ENCODE assay signal across 8 cellular contexts in the genomic region with DNA sequence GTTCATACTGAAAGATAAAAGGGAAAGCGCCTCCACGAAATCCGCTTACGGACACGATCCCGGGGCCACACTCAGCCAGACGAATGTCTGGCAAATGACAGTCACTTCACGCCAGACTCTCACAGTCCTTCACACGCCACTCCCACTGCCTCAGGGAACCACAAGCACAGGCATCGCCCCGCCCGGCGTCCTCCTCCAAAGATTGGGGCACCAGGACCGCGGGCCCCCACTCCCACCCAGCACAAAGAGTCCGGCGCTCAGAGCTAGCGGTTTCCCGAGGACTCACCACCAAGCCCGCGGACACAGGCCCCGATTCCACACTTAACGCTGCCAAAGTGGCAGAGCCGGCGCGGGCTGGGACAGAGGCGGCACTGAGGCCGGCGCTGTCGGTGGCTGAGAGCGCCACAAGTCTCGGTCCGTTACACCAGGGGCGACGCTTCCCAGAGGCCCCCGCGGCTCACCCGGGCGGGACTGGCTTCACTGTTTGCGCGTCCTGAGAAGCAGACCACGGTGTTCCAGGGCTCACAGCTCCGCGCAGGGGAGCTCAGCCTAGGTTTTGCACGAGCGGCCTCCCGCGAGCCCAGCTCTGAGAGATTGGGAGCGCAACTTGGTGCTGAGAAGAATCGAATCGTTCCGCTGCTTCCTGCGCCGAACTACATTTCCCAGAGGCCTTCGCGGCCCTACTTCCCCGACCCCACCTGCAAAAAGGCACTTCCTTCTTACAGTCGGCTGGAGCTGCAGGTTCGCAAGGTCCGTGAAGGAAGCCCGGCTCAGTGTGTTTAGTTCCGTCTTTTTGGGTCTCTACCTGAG. TPM values are rescaled to one million over a fixed set of nuclear protein-coding genes. Genes with fewer than 3 reads are reported as not detected.
DNase-seq lines count a peak whose midpoint lies in the region; ATAC-seq, FAIRE-seq and TF ChIP-seq lines count a peak whose summit lies in the region.

ZNF569 (minus strand) TSS at position 647 of the 810 bp plus-strand sequence. CDS start 22,523 bp downstream, outside the sequence.

- no peak within 1 kb of the TSS; the same call in 1 of the 2 replicates for H3K27ac Mint-ChIP-seq in GM23338

- H3K79me2 ChIP-seq in GM23338 (replicated peaks; ENCODE audit: insufficient read depth), result no peaks in the 10 kb centered on the region; the same call in 1 of the 2 replicates

- TF ChIP-seq CTCF in GM23338 (conservative IDR thresholded peaks at IDR 0.05; ENCODE audit: low read depth in 2 of 2) (no peak), LNCaP clone FGC (IDR thresholded peaks at IDR 0.05; ENCODE audit: control insufficient read depth, extremely low read depth, insufficient read depth) (no peak)

- no peaks in the 10 kb centered on the region for H3K9me2 ChIP-seq in GM23338 (ENCODE audit: insufficient read depth)

- peak; percentile 77 for ATAC-seq in GM23338

- H3K4me3 ChIP-seq in GM23338, result peak within 1 kb of the TSS; percentile 99
- peak within 1 kb of the TSS; percentile 61 for H3K4me3 ChIP-seq in LNCaP clone FGC (ENCODE audit: low read depth, low read length)
- peak within 1 kb of the TSS; percentile 58 for H3K4me3 ChIP-seq in neuron (ENCODE audit: low read length)

- no peak for FAIRE-seq in frontal cortex (lab: Jason Lieb, UNC)

- H2AFZ ChIP-seq in GM23338 (peak within 1 kb of the TSS; percentile 100), neuron (ENCODE audit: low read depth, low read length) (peak within 1 kb of the TSS; percentile 83)

- H3K4me2 ChIP-seq in GM23338, result peak within 1 kb of the TSS; percentile 97

- H3F3A ChIP-seq in GM23338 (replicated peaks; ENCODE audit: low read depth), result no peaks in the 10 kb centered on the region

- peak within 1 kb of the TSS; percentile 98 for H3K4me3 Mint-ChIP-seq in GM23338

- H3K9me3 Mint-ChIP-seq in GM23338, result no peaks in the 10 kb centered on the region; the same call in 2 of the 3 replicates

- H3K4me1 ChIP-seq in GM23338 (ENCODE audit: insufficient read depth) (peaks cover 7% of the 10 kb centered on the region; the same call in 1 of the 2 replicates), neuron (ENCODE audit: insufficient read depth, low read length) (peaks cover 11% of the 10 kb centered on the region)

- no peaks in the 10 kb centered on the region for H3K27me3 ChIP-seq in GM23338 (ENCODE audit: insufficient read depth)
- no peaks in the 10 kb centered on the region for H3K27me3 ChIP-seq in neuron (ENCODE audit: insufficient read depth, low read length)

- peaks cover 4% of the 10 kb centered on the region; the same call in 1 of the 2 replicates for H3K36me3 ChIP-seq in GM23338 (ENCODE audit: insufficient read depth)
- peaks cover 30% of the 10 kb centered on the region for H3K36me3 ChIP-seq in neuron (ENCODE audit: insufficient read depth, low read length)

- H3K9me3 ChIP-seq in neuron (ENCODE audit: low read length), result peaks cover 35% of the 10 kb centered on the region

- H3K27me3 Mint-ChIP-seq in GM23338 (ENCODE audit: insufficient read depth, low read depth, poor library complexity), result peaks cover 15% of the 10 kb centered on the region

- H4K20me1 ChIP-seq in GM23338 (replicated peaks; ENCODE audit: insufficient read depth), result no peaks in the 10 kb centered on the region

- H3K36me3 Mint-ChIP-seq in GM23338 (ENCODE audit: low read depth), result peaks cover 14% of the 10 kb centered on the region

- DNase-seq in Daoy (ENCODE audit: low read depth), result peak; percentile 93
- peak; percentile 97 for DNase-seq in GM23338 (ENCODE audit: low spot score)
- peak; percentile 90 for DNase-seq in LNCaP clone FGC (ENCODE audit: low read depth)
- DNase-seq in SIG-M5 (lab: John Stamatoyannopoulos, UW), result peak; percentile 55
- peak; percentile 91 for DNase-seq in activated naive CD4-positive, alpha-beta T cell treated with Interleukin-2 at 50 U/mL for 16 hours
- peak; percentile 72 to 76 for DNase-seq in frontal cortex (ENCODE audit: low spot score in 2 of 2)
- DNase-seq in stromal cell of bone marrow (ENCODE audit: low read depth), result peak; percentile 89

- H3K27ac ChIP-seq in GM23338 (ENCODE audit: low read depth), result 0 out of 2 replicates have a peak within 1 kb of the TSS, but pooled peaks have one; percentile 55

- peaks cover 12% of the 10 kb centered on the region for H3K4me1 Mint-ChIP-seq in GM23338

TF ChIP-seq in GM23338, 12 proteins besides CTCF, POLR2A, EP300 and RAD21:
- peak; percentile 64 for TF ChIP-seq POLR2AphosphoS5 (IDR thresholded peaks at IDR 0.05; ENCODE audit: low read depth)
- TF ChIP-seq CREB1 (CRISPR knock-in tag; IDR thresholded peaks at IDR 0.05; ENCODE audit: low read depth), result peak; percentile 66
- TF ChIP-seq ZNF331 (CRISPR knock-in tag; IDR thresholded peaks at IDR 0.05; ENCODE audit: low read depth), result no peak
- TF ChIP-seq, protein P1, sequence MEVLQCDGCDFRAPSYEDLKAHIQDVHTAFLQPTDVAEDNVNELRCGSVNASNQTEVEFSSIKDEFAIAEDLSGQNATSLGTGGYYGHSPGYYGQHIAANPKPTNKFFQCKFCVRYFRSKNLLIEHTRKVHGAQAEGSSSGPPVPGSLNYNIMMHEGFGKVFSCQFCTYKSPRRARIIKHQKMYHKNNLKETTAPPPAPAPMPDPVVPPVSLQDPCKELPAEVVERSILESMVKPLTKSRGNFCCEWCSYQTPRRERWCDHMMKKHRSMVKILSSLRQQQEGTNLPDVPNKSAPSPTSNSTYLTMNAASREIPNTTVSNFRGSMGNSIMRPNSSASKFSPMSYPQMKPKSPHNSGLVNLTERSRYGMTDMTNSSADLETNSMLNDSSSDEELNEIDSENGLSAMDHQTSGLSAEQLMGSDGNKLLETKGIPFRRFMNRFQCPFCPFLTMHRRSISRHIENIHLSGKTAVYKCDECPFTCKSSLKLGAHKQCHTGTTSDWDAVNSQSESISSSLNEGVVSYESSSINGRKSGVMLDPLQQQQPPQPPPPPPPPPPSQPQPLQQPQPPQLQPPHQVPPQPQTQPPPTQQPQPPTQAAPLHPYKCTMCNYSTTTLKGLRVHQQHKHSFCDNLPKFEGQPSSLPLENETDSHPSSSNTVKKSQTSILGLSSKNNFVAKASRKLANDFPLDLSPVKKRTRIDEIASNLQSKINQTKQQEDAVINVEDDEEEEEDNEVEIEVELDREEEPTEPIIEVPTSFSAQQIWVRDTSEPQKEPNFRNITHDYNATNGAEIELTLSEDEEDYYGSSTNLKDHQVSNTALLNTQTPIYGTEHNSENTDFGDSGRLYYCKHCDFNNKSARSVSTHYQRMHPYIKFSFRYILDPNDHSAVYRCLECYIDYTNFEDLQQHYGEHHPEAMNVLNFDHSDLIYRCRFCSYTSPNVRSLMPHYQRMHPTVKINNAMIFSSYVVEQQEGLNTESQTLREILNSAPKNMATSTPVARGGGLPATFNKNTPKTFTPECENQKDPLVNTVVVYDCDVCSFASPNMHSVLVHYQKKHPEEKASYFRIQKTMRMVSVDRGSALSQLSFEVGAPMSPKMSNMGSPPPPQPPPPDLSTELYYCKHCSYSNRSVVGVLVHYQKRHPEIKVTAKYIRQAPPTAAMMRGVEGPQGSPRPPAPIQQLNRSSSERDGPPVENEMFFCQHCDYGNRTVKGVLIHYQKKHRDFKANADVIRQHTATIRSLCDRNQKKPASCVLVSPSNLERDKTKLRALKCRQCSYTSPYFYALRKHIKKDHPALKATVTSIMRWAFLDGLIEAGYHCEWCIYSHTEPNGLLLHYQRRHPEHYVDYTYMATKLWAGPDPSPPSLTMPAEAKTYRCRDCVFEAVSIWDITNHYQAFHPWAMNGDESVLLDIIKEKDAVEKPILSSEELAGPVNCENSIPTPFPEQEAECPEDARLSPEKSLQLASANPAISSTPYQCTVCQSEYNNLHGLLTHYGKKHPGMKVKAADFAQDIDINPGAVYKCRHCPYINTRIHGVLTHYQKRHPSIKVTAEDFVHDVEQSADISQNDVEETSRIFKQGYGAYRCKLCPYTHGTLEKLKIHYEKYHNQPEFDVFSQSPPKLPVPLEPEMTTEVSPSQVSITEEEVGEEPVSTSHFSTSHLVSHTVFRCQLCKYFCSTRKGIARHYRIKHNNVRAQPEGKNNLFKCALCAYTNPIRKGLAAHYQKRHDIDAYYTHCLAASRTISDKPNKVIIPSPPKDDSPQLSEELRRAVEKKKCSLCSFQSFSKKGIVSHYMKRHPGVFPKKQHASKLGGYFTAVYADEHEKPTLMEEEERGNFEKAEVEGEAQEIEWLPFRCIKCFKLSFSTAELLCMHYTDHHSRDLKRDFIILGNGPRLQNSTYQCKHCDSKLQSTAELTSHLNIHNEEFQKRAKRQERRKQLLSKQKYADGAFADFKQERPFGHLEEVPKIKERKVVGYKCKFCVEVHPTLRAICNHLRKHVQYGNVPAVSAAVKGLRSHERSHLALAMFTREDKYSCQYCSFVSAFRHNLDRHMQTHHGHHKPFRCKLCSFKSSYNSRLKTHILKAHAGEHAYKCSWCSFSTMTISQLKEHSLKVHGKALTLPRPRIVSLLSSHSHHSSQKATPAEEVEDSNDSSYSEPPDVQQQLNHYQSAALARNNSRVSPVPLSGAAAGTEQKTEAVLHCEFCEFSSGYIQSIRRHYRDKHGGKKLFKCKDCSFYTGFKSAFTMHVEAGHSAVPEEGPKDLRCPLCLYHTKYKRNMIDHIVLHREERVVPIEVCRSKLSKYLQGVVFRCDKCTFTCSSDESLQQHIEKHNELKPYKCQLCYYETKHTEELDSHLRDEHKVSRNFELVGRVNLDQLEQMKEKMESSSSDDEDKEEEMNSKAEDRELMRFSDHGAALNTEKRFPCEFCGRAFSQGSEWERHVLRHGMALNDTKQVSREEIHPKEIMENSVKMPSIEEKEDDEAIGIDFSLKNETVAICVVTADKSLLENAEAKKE (CRISPR knock-in tag; IDR thresholded peaks at IDR 0.05), result no peak
- peak; percentile 96 for TF ChIP-seq ETS1 (IDR thresholded peaks at IDR 0.05)
TF ChIP-seq in GM23338: peak in this region for 3.

RNA-seq across cellular contexts. Expression of gene ZNF569, which starts in this region (rescaled TPM):
- 7.0 and 9.2 TPM in 2 replicates for total RNA-seq in Daoy (2014; rRNA removed; shearing (Covaris generic))
- 17.5 and 18.7 TPM in 2 replicates for total RNA-seq in GM23338 (2014; rRNA removed; shearing (Covaris generic))
- polyA plus RNA-seq in GM23338 (2016; fragmentation: Nextera tagmentation; extraction: Ambion mirVana), result 6.4 and 7.9 TPM in 2 replicates
- total RNA-seq in frontal cortex, result 37.9 TPM

Comparison
In these comparisons a context has a peak if more than half of its experiments do, and no peak if none do; other contexts are left out.
1. Peak in every context shown above with its lines: DNase-seq, ATAC-seq, H3K4me3 ChIP-seq and H3K27ac ChIP-seq.